Comparison of ENCODE assay signal across 13 cellular contexts in the genomic region with DNA sequence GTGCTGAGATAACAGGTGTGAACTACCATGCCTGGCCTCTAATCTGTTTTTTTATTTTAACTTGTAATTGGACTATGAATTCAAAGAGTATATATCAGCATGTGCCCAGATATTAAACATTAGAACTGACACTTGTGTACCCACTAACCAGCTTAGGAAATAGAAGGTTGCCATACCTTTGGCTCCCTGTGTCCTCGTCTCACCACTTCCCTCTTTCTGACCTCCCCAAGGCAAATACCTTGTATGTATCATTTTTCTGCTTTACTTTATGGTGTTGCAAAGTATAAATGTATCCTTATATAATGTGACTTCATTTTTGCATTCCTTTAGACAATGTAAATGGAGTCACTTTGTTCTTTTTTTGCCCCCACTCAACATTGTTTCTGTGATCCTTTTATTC. TPM values are rescaled to one million over a fixed set of nuclear protein-coding genes. Genes with fewer than 3 reads are reported as not detected.
A peak's percentile ranks its signal among the peaks of the same experiment; 100 is the strongest.
DNase-seq lines count a peak whose midpoint lies in the region; TF ChIP-seq lines count a peak whose summit lies in the region.
"Had no signal": no experiment of that assay in that cellular context is flagged by ENCODE, and none has a peak within 500 bp of the region (broad histone marks: within the 10 kb centered on the region; RNA-seq: fewer than 3 reads in every experiment).

No MANE protein-coding gene starts in this region.

- intact Hi-C loops in CD4-positive, alpha-beta memory T cell (cut with micrococcal nuclease) = loop anchor here (10.0 kb wide), 1 partner anchor 375 kb away; the partner anchor contains the start of gene CPT1A

- no peak overlapping the region for H3K9ac ChIP-seq in H9 (ENCODE audit: extremely low read depth, insufficient read length, low read length)

- no peak overlapping the region for H3K14ac ChIP-seq in H9 (ENCODE audit: insufficient read depth, low read length)

- H3K4me1 ChIP-seq in CD4-positive, alpha-beta memory T cell (ENCODE audit: insufficient read depth, low read length) = peaks cover 93% of the 10 kb centered on the region
- H3K4me1 ChIP-seq in H9 (ENCODE audit: insufficient read depth, low read length) (peaks cover 4% of the 10 kb centered on the region), osteoblast (ENCODE audit: insufficient read depth, low read length) (peaks cover 42% of the 10 kb centered on the region)
- H3K4me1 ChIP-seq: SJCRH30 had no signal

- no peak overlapping the region for H2BK12ac ChIP-seq in H9 (ENCODE audit: insufficient read length, low read depth, low read length)

- H4K91ac ChIP-seq in H9 (ENCODE audit: insufficient read length, low read depth, low read length) = no peak overlapping the region

- no peak overlapping the region for H2BK120ac ChIP-seq in H9 (ENCODE audit: low read depth, low read length, poor library complexity, severe bottlenecking)

- TF ChIP-seq CTCF in H9 (conservative IDR thresholded peaks at IDR 0.05) (no peak), osteoblast (IDR thresholded peaks at IDR 0.05; ENCODE audit: extremely low read depth, low read depth, low read length) (no peak), GM10266 (IDR thresholded peaks at IDR 0.05; ENCODE audit: control insufficient read depth, insufficient read depth, low read depth, missing control alignments) (no peak)

- H2AFZ ChIP-seq in H9 (ENCODE audit: low read length) = no peak overlapping the region
- H2AFZ ChIP-seq in osteoblast (ENCODE audit: low read length) = no peak overlapping the region

- DNase-seq in CD4-positive, alpha-beta memory T cell = no peak
- DNase-seq in H9 (no peak), osteoblast (ENCODE audit: insufficient read length, low spot score, missing footprints) (no peak), hippocampal formation (lab: John Stamatoyannopoulos, UW) (no peak), GM10266 (ENCODE audit: extremely low spot score) (no peak), kidney glomerular epithelial cell (lab: John Stamatoyannopoulos, UW) (no peak)
- DNase-seq: foreskin melanocyte, islet precursor cell, SJCRH30, stomach had no signal

- H3K36me3 Mint-ChIP-seq in CD4-positive, alpha-beta memory T cell = peaks cover 23 to 25% of the 10 kb centered on the region in 2 donors
- H3K36me3 Mint-ChIP-seq in H9 (ENCODE audit: insufficient read depth in 1 of 3, low read depth in 3 of 3) = peaks cover 33 to 40% (median 37%) of the 10 kb centered on the region in 3 experiments

- peak overlapping the region; percentile 43 to 91 (median 55) for H3K27ac Mint-ChIP-seq in CD4-positive, alpha-beta memory T cell
- H3K27ac Mint-ChIP-seq in H9 = peak overlapping the region in 2 of 3 experiments; percentile 1 to 29; a peak in 2 of 7 replicates

- H3K79me1 ChIP-seq in H9 (ENCODE audit: insufficient read depth, low read depth, low read length, poor library complexity, severe bottlenecking) = peaks cover 10% of the 10 kb centered on the region

- no peak overlapping the region for H3K18ac ChIP-seq in H9 (ENCODE audit: insufficient read length, low read depth, low read length)

- no peak overlapping the region for H2BK20ac ChIP-seq in H9 (ENCODE audit: low read depth, low read length, poor library complexity, severe bottlenecking)

- no peaks in the 10 kb centered on the region for H3K9me3 ChIP-seq in CD4-positive, alpha-beta memory T cell (ENCODE audit: control insufficient read depth in 1 of 2, low read length in 2 of 2)
- no peaks in the 10 kb centered on the region for H3K9me3 ChIP-seq in H9 (ENCODE audit: control insufficient read depth, low read depth, low read length)
- H3K9me3 ChIP-seq in osteoblast (ENCODE audit: low read depth, low read length) = no peaks in the 10 kb centered on the region
- H3K9me3 ChIP-seq: HAP-1, SJCRH30, stomach had no signal

- H3K27ac ChIP-seq in CD4-positive, alpha-beta memory T cell (ENCODE audit: low read depth, low read length) = no peak overlapping the region
- H3K27ac ChIP-seq in H9 (ENCODE audit: insufficient read length, low read depth, low read length) (no peak overlapping the region), angular gyrus (ENCODE audit: low read depth, low read length) (peak overlapping the region; percentile 77), osteoblast (ENCODE audit: low read depth, low read length) (peak overlapping the region; percentile 96)
- H3K27ac ChIP-seq: HL-60, SJCRH30, stomach had no signal

- CTCF ChIA-PET in CD4-positive, alpha-beta memory T cell (lab: Charles Lee; ENCODE audit: partially characterized antibody) = interaction anchor here (1.7 kb wide), 1 partner anchor 9 kb away, joined by 4 read pairs; the partner anchor contains the start of gene PPP6R3

- H2AK5ac ChIP-seq in H9 (ENCODE audit: insufficient read length, low read length) = no peak overlapping the region

- no peak overlapping the region for H4K8ac ChIP-seq in H9 (replicated peaks; ENCODE audit: insufficient read length, low read depth, low read length)

- H3K56ac ChIP-seq in H9 (ENCODE audit: insufficient read length, low read depth, low read length) = no peak overlapping the region

- no peaks in the 10 kb centered on the region for H3K27me3 Mint-ChIP-seq in CD4-positive, alpha-beta memory T cell
- H3K27me3 Mint-ChIP-seq in H9 (ENCODE audit: low read depth) = no peaks in the 10 kb centered on the region

- POLR2A ChIA-PET in CD4-positive, alpha-beta memory T cell (lab: Charles Lee; ENCODE audit: partially characterized antibody) = no interaction called here

- H2BK5ac ChIP-seq in H9 (ENCODE audit: insufficient read length, low read length) = no peak overlapping the region

- H3K27me3 ChIP-seq in CD4-positive, alpha-beta memory T cell (ENCODE audit: insufficient read depth, low read length) = no peaks in the 10 kb centered on the region
- H3K27me3 ChIP-seq in H9 (ENCODE audit: insufficient read depth, low read length) (no peaks in the 10 kb centered on the region), osteoblast (ENCODE audit: insufficient read depth, low read length) (no peaks in the 10 kb centered on the region)
- H3K27me3 ChIP-seq: SJCRH30, stomach had no signal

- H3K4me2 ChIP-seq in H9 (ENCODE audit: insufficient read depth, insufficient read length, low read length) = no peak overlapping the region
- no peak overlapping the region for H3K4me2 ChIP-seq in osteoblast (ENCODE audit: insufficient read depth, low read length)

- H4K20me1 ChIP-seq in H9 (ENCODE audit: control insufficient read depth, insufficient read depth, insufficient read length) (no peaks in the 10 kb centered on the region), osteoblast (ENCODE audit: insufficient read depth, low read length) (peaks cover 68% of the 10 kb centered on the region)

- no peaks in the 10 kb centered on the region for H3K9me3 Mint-ChIP-seq in CD4-positive, alpha-beta memory T cell
- peaks cover 0 to 25% of the 10 kb centered on the region in 2 experiments; a peak in 4 of 5 replicates for H3K9me3 Mint-ChIP-seq in H9

- no peaks in the 10 kb centered on the region for H3K36me3 ChIP-seq in CD4-positive, alpha-beta memory T cell (ENCODE audit: insufficient read depth, low read length)
- H3K36me3 ChIP-seq in osteoblast (ENCODE audit: insufficient read depth, low read length) = no peaks in the 10 kb centered on the region

- no peak overlapping the region for H2BK15ac ChIP-seq in H9 (ENCODE audit: low read depth, low read length)

- H3K23me2 ChIP-seq in H9 (ENCODE audit: insufficient read length, low read depth, low read length, poor library complexity, severe bottlenecking) = no peaks in the 10 kb centered on the region

- WGBS in H9 (ENCODE audit: extremely low coverage, insufficient read length, low lambda C conversion rate) = no CpG with 5 or more reads among the region's 1 CpG

- H3K79me2 ChIP-seq in H9 (ENCODE audit: insufficient read depth, low read length) = peaks cover 82% of the 10 kb centered on the region
- peaks cover 97% of the 10 kb centered on the region for H3K79me2 ChIP-seq in osteoblast (ENCODE audit: insufficient read depth, low read length)

- H3K4me3 ChIP-seq in CD4-positive, alpha-beta memory T cell (ENCODE audit: low read length in 2 of 2) = no peak overlapping the region
- no peak overlapping the region for H3K4me3 ChIP-seq in osteoblast (ENCODE audit: insufficient read depth, low read length)
- H3K4me3 ChIP-seq: HAP-1, SJCRH30, stomach had no signal

- peak overlapping the region in 7 of 8 donors; percentile 41 to 88 (median 68) for H3K4me3 Mint-ChIP-seq in CD4-positive, alpha-beta memory T cell
- H3K4me3 Mint-ChIP-seq in H9 = no peak overlapping the region

- no peak overlapping the region for H3T11ph ChIP-seq in H9 (ENCODE audit: low read length)

- H3K4ac ChIP-seq in H9 (ENCODE audit: low read depth, low read length) = no peak overlapping the region

- H4K5ac ChIP-seq in H9 (ENCODE audit: insufficient read length, low read depth, low read length) = no peak overlapping the region

- H3K23ac ChIP-seq in H9 (ENCODE audit: insufficient read length, low read depth, low read length) = no peak overlapping the region

- peaks cover 71 to 95% (median 84%) of the 10 kb centered on the region in 4 donors for H3K4me1 Mint-ChIP-seq in CD4-positive, alpha-beta memory T cell
- peaks cover 54 to 69% of the 10 kb centered on the region in 2 experiments for H3K4me1 Mint-ChIP-seq in H9

RNA-seq across cellular contexts. Expression of gene PPP6R3, which starts 9.1 kb away (rescaled TPM):
- total RNA-seq in CD4-positive, alpha-beta memory T cell = 100 to 1,000 TPM; 142 to 147 TPM
- 10 to 100 TPM; 22.2 to 51.6 TPM for polyA plus RNA-seq in CD4-positive, alpha-beta memory T cell
- total RNA-seq in H9 (2021) = 138 and 139 TPM in 2 replicates
- total RNA-seq in osteoblast = 131 and 151 TPM in 2 replicates

Comparison
In these comparisons a context has a peak if more than half of its experiments do, and no peak if none do; other contexts are left out.
1. H3K27ac ChIP-seq: peak in angular gyrus (single experiment) and osteoblast (single experiment); none in CD4-positive, alpha-beta memory T cell (single experiment) and H9 (single experiment).
2. H3K4me3 Mint-ChIP-seq: peak in CD4-positive, alpha-beta memory T cell (7 of 8); none in H9 (0 of 2).